ENCODE assay signal across 1 cellular context in the genomic region with DNA sequence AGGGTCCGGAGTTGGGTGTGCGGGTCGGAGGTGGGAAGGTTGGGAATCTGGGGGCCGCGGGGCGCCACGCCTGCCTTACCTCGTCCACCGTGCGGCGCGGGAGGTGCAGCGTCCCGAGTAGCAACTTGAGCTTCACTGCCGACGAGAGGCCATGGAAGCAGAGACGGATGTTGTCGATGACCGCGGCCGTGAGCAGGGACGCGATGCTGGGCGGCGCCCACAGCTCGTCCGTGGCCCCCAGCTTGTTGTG.
TF ChIP-seq lines count a peak whose summit lies in the region.

No MANE protein-coding gene starts in this region.

TF ChIP-seq in H1, 55 proteins besides CTCF, POLR2A, EP300 and RAD21:
- TF ChIP-seq SP4 (IDR thresholded peaks at IDR 0.05; ENCODE audit: low read length) (no peak), TCF12 (IDR thresholded peaks at IDR 0.05; ENCODE audit: low read depth, low read length) (no peak), TEAD4 (IDR thresholded peaks at IDR 0.05; ENCODE audit: low read depth, low read length) (0 out of 2 replicates have a peak, but pooled peaks have one; percentile 38), GTF2F1 (IDR thresholded peaks at IDR 0.05; ENCODE audit: borderline replicate concordance, low read depth, low read length) (no peak), SIRT6 (IDR thresholded peaks at IDR 0.05; ENCODE audit: low read length) (no peak), SP1 (IDR thresholded peaks at IDR 0.05; ENCODE audit: low read depth, low read length) (no peak), PHF8 (conservative IDR thresholded peaks at IDR 0.05; ENCODE audit: low read depth, low read length) (peak; percentile 81), CREB1 (IDR thresholded peaks at IDR 0.05) (no peak), SIX5 (IDR thresholded peaks at IDR 0.05; ENCODE audit: low read depth, low read length) (no peak), BACH1 (IDR thresholded peaks at IDR 0.05; ENCODE audit: low read length) (no peak), RBBP5 (IDR thresholded peaks at IDR 0.05; ENCODE audit: borderline replicate concordance, low read depth, low read length) (peak; percentile 91), NRF1 (IDR thresholded peaks at IDR 0.05; ENCODE audit: low read depth, low read length) (no peak), CHD1 (IDR thresholded peaks at IDR 0.05; ENCODE audit: low read depth, low read length) (no peak)
- TF ChIP-seq, protein P1, sequence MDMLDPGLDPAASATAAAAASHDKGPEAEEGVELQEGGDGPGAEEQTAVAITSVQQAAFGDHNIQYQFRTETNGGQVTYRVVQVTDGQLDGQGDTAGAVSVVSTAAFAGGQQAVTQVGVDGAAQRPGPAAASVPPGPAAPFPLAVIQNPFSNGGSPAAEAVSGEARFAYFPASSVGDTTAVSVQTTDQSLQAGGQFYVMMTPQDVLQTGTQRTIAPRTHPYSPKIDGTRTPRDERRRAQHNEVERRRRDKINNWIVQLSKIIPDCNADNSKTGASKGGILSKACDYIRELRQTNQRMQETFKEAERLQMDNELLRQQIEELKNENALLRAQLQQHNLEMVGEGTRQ (IDR thresholded peaks at IDR 0.05; ENCODE audit: low read length): no peak
- TF ChIP-seq, protein P2, sequence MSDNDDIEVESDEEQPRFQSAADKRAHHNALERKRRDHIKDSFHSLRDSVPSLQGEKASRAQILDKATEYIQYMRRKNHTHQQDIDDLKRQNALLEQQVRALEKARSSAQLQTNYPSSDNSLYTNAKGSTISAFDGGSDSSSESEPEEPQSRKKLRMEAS (IDR thresholded peaks at IDR 0.05): 0 out of 2 replicates have a peak, but pooled peaks have one; percentile 5
- TF ChIP-seq, protein P3, sequence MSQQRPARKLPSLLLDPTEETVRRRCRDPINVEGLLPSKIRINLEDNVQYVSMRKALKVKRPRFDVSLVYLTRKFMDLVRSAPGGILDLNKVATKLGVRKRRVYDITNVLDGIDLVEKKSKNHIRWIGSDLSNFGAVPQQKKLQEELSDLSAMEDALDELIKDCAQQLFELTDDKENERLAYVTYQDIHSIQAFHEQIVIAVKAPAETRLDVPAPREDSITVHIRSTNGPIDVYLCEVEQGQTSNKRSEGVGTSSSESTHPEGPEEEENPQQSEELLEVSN (IDR thresholded peaks at IDR 0.05): 0 out of 2 replicates have a peak, but pooled peaks have one; percentile 6
- TF ChIP-seq, protein P4, sequence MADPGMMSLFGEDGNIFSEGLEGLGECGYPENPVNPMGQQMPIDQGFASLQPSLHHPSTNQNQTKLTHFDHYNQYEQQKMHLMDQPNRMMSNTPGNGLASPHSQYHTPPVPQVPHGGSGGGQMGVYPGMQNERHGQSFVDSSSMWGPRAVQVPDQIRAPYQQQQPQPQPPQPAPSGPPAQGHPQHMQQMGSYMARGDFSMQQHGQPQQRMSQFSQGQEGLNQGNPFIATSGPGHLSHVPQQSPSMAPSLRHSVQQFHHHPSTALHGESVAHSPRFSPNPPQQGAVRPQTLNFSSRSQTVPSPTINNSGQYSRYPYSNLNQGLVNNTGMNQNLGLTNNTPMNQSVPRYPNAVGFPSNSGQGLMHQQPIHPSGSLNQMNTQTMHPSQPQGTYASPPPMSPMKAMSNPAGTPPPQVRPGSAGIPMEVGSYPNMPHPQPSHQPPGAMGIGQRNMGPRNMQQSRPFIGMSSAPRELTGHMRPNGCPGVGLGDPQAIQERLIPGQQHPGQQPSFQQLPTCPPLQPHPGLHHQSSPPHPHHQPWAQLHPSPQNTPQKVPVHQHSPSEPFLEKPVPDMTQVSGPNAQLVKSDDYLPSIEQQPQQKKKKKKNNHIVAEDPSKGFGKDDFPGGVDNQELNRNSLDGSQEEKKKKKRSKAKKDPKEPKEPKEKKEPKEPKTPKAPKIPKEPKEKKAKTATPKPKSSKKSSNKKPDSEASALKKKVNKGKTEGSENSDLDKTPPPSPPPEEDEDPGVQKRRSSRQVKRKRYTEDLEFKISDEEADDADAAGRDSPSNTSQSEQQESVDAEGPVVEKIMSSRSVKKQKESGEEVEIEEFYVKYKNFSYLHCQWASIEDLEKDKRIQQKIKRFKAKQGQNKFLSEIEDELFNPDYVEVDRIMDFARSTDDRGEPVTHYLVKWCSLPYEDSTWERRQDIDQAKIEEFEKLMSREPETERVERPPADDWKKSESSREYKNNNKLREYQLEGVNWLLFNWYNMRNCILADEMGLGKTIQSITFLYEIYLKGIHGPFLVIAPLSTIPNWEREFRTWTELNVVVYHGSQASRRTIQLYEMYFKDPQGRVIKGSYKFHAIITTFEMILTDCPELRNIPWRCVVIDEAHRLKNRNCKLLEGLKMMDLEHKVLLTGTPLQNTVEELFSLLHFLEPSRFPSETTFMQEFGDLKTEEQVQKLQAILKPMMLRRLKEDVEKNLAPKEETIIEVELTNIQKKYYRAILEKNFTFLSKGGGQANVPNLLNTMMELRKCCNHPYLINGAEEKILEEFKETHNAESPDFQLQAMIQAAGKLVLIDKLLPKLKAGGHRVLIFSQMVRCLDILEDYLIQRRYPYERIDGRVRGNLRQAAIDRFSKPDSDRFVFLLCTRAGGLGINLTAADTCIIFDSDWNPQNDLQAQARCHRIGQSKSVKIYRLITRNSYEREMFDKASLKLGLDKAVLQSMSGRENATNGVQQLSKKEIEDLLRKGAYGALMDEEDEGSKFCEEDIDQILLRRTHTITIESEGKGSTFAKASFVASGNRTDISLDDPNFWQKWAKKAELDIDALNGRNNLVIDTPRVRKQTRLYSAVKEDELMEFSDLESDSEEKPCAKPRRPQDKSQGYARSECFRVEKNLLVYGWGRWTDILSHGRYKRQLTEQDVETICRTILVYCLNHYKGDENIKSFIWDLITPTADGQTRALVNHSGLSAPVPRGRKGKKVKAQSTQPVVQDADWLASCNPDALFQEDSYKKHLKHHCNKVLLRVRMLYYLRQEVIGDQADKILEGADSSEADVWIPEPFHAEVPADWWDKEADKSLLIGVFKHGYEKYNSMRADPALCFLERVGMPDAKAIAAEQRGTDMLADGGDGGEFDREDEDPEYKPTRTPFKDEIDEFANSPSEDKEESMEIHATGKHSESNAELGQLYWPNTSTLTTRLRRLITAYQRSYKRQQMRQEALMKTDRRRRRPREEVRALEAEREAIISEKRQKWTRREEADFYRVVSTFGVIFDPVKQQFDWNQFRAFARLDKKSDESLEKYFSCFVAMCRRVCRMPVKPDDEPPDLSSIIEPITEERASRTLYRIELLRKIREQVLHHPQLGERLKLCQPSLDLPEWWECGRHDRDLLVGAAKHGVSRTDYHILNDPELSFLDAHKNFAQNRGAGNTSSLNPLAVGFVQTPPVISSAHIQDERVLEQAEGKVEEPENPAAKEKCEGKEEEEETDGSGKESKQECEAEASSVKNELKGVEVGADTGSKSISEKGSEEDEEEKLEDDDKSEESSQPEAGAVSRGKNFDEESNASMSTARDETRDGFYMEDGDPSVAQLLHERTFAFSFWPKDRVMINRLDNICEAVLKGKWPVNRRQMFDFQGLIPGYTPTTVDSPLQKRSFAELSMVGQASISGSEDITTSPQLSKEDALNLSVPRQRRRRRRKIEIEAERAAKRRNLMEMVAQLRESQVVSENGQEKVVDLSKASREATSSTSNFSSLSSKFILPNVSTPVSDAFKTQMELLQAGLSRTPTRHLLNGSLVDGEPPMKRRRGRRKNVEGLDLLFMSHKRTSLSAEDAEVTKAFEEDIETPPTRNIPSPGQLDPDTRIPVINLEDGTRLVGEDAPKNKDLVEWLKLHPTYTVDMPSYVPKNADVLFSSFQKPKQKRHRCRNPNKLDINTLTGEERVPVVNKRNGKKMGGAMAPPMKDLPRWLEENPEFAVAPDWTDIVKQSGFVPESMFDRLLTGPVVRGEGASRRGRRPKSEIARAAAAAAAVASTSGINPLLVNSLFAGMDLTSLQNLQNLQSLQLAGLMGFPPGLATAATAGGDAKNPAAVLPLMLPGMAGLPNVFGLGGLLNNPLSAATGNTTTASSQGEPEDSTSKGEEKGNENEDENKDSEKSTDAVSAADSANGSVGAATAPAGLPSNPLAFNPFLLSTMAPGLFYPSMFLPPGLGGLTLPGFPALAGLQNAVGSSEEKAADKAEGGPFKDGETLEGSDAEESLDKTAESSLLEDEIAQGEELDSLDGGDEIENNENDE (IDR thresholded peaks at IDR 0.05; ENCODE audit: insufficient replicate concordance, low read length): no peak
- TF ChIP-seq, protein P5, sequence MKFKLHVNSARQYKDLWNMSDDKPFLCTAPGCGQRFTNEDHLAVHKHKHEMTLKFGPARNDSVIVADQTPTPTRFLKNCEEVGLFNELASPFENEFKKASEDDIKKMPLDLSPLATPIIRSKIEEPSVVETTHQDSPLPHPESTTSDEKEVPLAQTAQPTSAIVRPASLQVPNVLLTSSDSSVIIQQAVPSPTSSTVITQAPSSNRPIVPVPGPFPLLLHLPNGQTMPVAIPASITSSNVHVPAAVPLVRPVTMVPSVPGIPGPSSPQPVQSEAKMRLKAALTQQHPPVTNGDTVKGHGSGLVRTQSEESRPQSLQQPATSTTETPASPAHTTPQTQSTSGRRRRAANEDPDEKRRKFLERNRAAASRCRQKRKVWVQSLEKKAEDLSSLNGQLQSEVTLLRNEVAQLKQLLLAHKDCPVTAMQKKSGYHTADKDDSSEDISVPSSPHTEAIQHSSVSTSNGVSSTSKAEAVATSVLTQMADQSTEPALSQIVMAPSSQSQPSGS (IDR thresholded peaks at IDR 0.05; ENCODE audit: low read length): no peak
